In genomic region chr17:56910509-56911235, GRCh38 we compare ENCODE assay signal across 11 cellular contexts. TPM values are rescaled to one million over a fixed set of nuclear protein-coding genes. Genes with fewer than 3 reads are reported as not detected.
DNase-seq lines count a peak whose midpoint lies in the region; ATAC-seq, FAIRE-seq and TF ChIP-seq lines count a peak whose summit lies in the region.
"Had no signal": no experiment of that assay in that cellular context is flagged by ENCODE, and none has a peak within 500 bp of the region (broad histone marks: within the 10 kb centered on the region; RNA-seq: fewer than 3 reads in every experiment).

No MANE protein-coding gene starts in this region.

- H3K9ac ChIP-seq in HepG2 (ENCODE audit: insufficient read depth, low read depth, low read length), result peak overlapping the region; percentile 37; the same call in 1 of the 2 replicates

- H3K4me1 ChIP-seq in HepG2 (ENCODE audit: insufficient read depth, low read length) (peaks cover 46% of the 10 kb centered on the region), thymus (ENCODE audit: control insufficient read depth, insufficient read depth, low read length) (peaks cover 43% of the 10 kb centered on the region)

- H3K4me3 ChIP-seq in HepG2 (replicated peaks in 1 of 3; ENCODE audit: insufficient read depth in 1 of 3, low read depth in 2 of 3, low read length in 3 of 3), result peak overlapping the region in 2 of 3 experiments; percentile 17 to 50; a peak in 2 of 6 replicates
- H3K4me3 ChIP-seq in thymus (ENCODE audit: low read length), result no peak overlapping the region

- WGBS in HepG2 (ENCODE audit: low lambda C conversion rate), result 81% methylated on average over 5 of the region's 7 CpGs
- WGBS in thymus, result 83% methylated on average over 7 of the region's 7 CpGs

- TF ChIP-seq RAD21 in HepG2 (CRISPR knock-in tag; IDR thresholded peaks at IDR 0.05), result no peak

- TF ChIP-seq CTCF in activated CD8-positive, alpha-beta T cell treated with anti-CD3 and anti-CD28 coated beads for 36 hours (IDR thresholded peaks at IDR 0.05), result no peak
- TF ChIP-seq CTCF in HepG2 (CRISPR knock-in tag; IDR thresholded peaks at IDR 0.05), result no peak

- no peaks in the 10 kb centered on the region for H3K9me3 Mint-ChIP-seq in activated CD8-positive, alpha-beta memory T cell treated with anti-CD3 and anti-CD28 coated beads, Interleukin-2, amount 10 ng/mL, durations not matched to agents 7 days and 5 days (ENCODE audit: low read depth)
- H3K9me3 Mint-ChIP-seq in activated CD8-positive, alpha-beta T cell treated with anti-CD3 and anti-CD28 coated beads for 36 hours, result no peaks in the 10 kb centered on the region

- POLR2A ChIA-PET in activated CD8-positive, alpha-beta T cell treated with anti-CD3 and anti-CD28 coated beads for 36 hours (lab: Charles Lee), result interaction anchor here (0.8 to 1.6 kb wide), 5 partner anchors 15 to 77 kb away, joined by 3 to 4 read pairs (median 3); partner anchors contain the start of genes C17orf67 and DGKE
- POLR2A ChIA-PET in HepG2 (lab: Yijun Ruan, JAX), result interaction anchor here (1.7 kb wide), 1 partner anchor 9 kb away, joined by 4 read pairs; no protein-coding TSS in a partner anchor

- peak overlapping the region; percentile 98 for H3K4me3 Mint-ChIP-seq in activated CD8-positive, alpha-beta memory T cell treated with anti-CD3 and anti-CD28 coated beads, Interleukin-2, amount 10 ng/mL, durations not matched to agents 7 days and 5 days
- peak overlapping the region; percentile 100 for H3K4me3 Mint-ChIP-seq in activated CD8-positive, alpha-beta T cell treated with anti-CD3 and anti-CD28 coated beads for 36 hours

- intact Hi-C loops in activated CD8-positive, alpha-beta T cell treated with anti-CD3 and anti-CD28 coated beads for 36 hours (cut with micrococcal nuclease), result no loop called here
- intact Hi-C loops in HepG2 (cut with micrococcal nuclease; ENCODE audit: unreplicated experiment), result no loop called here

- H3K27me3 ChIP-seq in HepG2 (ENCODE audit: control insufficient read depth in 1 of 2, insufficient read depth in 2 of 2, low read length in 2 of 2) (no peaks in the 10 kb centered on the region; a peak in 1 of 5 replicates), thymus (ENCODE audit: control insufficient read depth, insufficient read depth) (no peaks in the 10 kb centered on the region)

- in situ Hi-C loops in HepG2 (cut with HindIII; ENCODE audit: extremely low pct_ligation_motif_present, low pct_unique_long_range_greater_than_20kb), result no loop called here

- FAIRE-seq in HepG2 (lab: Jason Lieb, UNC), result no peak

- DNase-seq in activated CD8-positive, alpha-beta memory T cell treated with anti-CD3 and anti-CD28 coated beads, Interleukin-2, amount 10 ng/mL, durations not matched to agents 7 days and 5 days, result no peak
- no peak for DNase-seq in activated CD8-positive, alpha-beta memory T cell treated with anti-CD3 and anti-CD28 coated beads for 24 hours
- no peak for DNase-seq in activated CD8-positive, alpha-beta T cell treated with anti-CD3 and anti-CD28 coated beads for 36 hours
- DNase-seq in HepG2 (ENCODE audit: low spot score) (no peak), NCI-H1694 (lab: John Stamatoyannopoulos, UW) (no peak), substantia nigra (lab: John Stamatoyannopoulos, UW) (no peak)
- DNase-seq in effector CD8-positive, alpha-beta T cell (lab: John Stamatoyannopoulos, UW), result no peak
- DNase-seq: ACHN; central memory CD4-positive, alpha-beta T cell had no signal

- H3K36me3 ChIP-seq in HepG2 (replicated peaks in 1 of 2; ENCODE audit: control insufficient read depth in 1 of 2, insufficient read depth in 2 of 2, low read length in 2 of 2), result peaks cover 19 to 35% of the 10 kb centered on the region in 2 experiments
- peaks cover 23% of the 10 kb centered on the region for H3K36me3 ChIP-seq in thymus (ENCODE audit: control insufficient read depth, insufficient read depth)

- peak overlapping the region; percentile 69 for H3K4me2 ChIP-seq in HepG2 (ENCODE audit: low read depth, low read length)

- no TSS peak for BruUV-seq in HepG2 (replicated peaks; lab: Mats Ljungman, UMichigan)

- no peak for TF ChIP-seq POLR2A in HepG2 (IDR thresholded peaks at IDR 0.05; ENCODE audit: insufficient read depth in 1 of 2, low read depth in 2 of 2, low read length in 2 of 2)

- peak overlapping the region; percentile 57 for H3K27ac Mint-ChIP-seq in activated CD8-positive, alpha-beta memory T cell treated with anti-CD3 and anti-CD28 coated beads, Interleukin-2, amount 10 ng/mL, durations not matched to agents 7 days and 5 days
- peak overlapping the region; percentile 30 for H3K27ac Mint-ChIP-seq in activated CD8-positive, alpha-beta T cell treated with anti-CD3 and anti-CD28 coated beads for 36 hours

- H4K20me1 ChIP-seq in HepG2 (ENCODE audit: insufficient read depth, low read length), result peaks cover 19% of the 10 kb centered on the region

- no peaks in the 10 kb centered on the region for H3K27me3 Mint-ChIP-seq in activated CD8-positive, alpha-beta memory T cell treated with anti-CD3 and anti-CD28 coated beads, Interleukin-2, amount 10 ng/mL, durations not matched to agents 7 days and 5 days
- H3K27me3 Mint-ChIP-seq in activated CD8-positive, alpha-beta T cell treated with anti-CD3 and anti-CD28 coated beads for 36 hours, result no peaks in the 10 kb centered on the region

- H2AFZ ChIP-seq in HepG2 (ENCODE audit: low read length), result no peak overlapping the region

- peaks cover 49% of the 10 kb centered on the region for H3K79me2 ChIP-seq in HepG2 (ENCODE audit: insufficient read depth, low read length)

- H3K4me1 Mint-ChIP-seq in activated CD8-positive, alpha-beta memory T cell treated with anti-CD3 and anti-CD28 coated beads, Interleukin-2, amount 10 ng/mL, durations not matched to agents 7 days and 5 days, result peaks cover 64% of the 10 kb centered on the region
- peaks cover 46% of the 10 kb centered on the region for H3K4me1 Mint-ChIP-seq in activated CD8-positive, alpha-beta T cell treated with anti-CD3 and anti-CD28 coated beads for 36 hours (ENCODE audit: low read depth)

- H3K9me3 ChIP-seq in HepG2 (ENCODE audit: low read length), result no peaks in the 10 kb centered on the region
- no peaks in the 10 kb centered on the region for H3K9me3 ChIP-seq in thymus (ENCODE audit: control insufficient read depth)

- CTCF ChIA-PET in activated CD8-positive, alpha-beta memory T cell treated with anti-CD3 and anti-CD28 coated beads, Interleukin-2, amount 10 ng/mL, durations not matched to agents 7 days and 5 days (lab: Charles Lee), result interaction anchor here (0.9 kb wide), 1 partner anchor 77 kb away, joined by 3 read pairs; the partner anchor contains the start of genes C17orf67 and DGKE
- CTCF ChIA-PET in activated CD8-positive, alpha-beta T cell treated with anti-CD3 and anti-CD28 coated beads for 36 hours (lab: Charles Lee), result interaction anchor here (1.2 to 2.9 kb wide), 3 partner anchors 18 to 91 kb away, joined by 3 to 8 read pairs (median 4); no protein-coding TSS in a partner anchor
- CTCF ChIA-PET in HepG2 (lab: Yijun Ruan, JAX; ENCODE audit: low intra/inter-chr PET ratio, low total read pairs), result no interaction called here

- TF ChIP-seq EP300 in HepG2 (IDR thresholded peaks at IDR 0.05; ENCODE audit: low read depth in 2 of 2, low read length in 2 of 2) (no peak), HepG2 (CRISPR knock-in tag; IDR thresholded peaks at IDR 0.05; ENCODE audit: borderline replicate concordance) (no peak)

- H3K27ac ChIP-seq in HepG2 (ENCODE audit: extremely low read length, insufficient read depth, low read length) (peak overlapping the region; percentile 52), thymus (ENCODE audit: low read depth) (peak overlapping the region; percentile 34), substantia nigra (ENCODE audit: low read depth, low read length, poor library complexity, severe bottlenecking) (no peak overlapping the region)

- no peak for ATAC-seq in activated CD8-positive, alpha-beta memory T cell treated with anti-CD3 and anti-CD28 coated beads, Interleukin-2, amount 10 ng/mL, durations not matched to agents 7 days and 5 days
- ATAC-seq in activated CD8-positive, alpha-beta T cell treated with anti-CD3 and anti-CD28 coated beads for 36 hours, result no peak
- no peak for ATAC-seq in HepG2
- ATAC-seq: HCT116 had no signal

- H3K36me3 Mint-ChIP-seq in activated CD8-positive, alpha-beta memory T cell treated with anti-CD3 and anti-CD28 coated beads, Interleukin-2, amount 10 ng/mL, durations not matched to agents 7 days and 5 days, result peaks cover 64% of the 10 kb centered on the region
- peaks cover 58% of the 10 kb centered on the region for H3K36me3 Mint-ChIP-seq in activated CD8-positive, alpha-beta T cell treated with anti-CD3 and anti-CD28 coated beads for 36 hours (ENCODE audit: low read depth)

RNA-seq across cellular contexts. Expression of gene TRIM25, which starts 3.2 kb away (rescaled TPM):
- total RNA-seq in activated CD8-positive, alpha-beta memory T cell treated with anti-CD3 and anti-CD28 coated beads, Interleukin-2, amount 10 ng/mL, durations not matched to agents 7 days and 5 days, result 100 to 1,000 TPM; 166 to 227 TPM
- total RNA-seq in activated CD8-positive, alpha-beta T cell treated with anti-CD3 and anti-CD28 coated beads for 36 hours, result 10 to 100 TPM; 94.2 to 95.6 TPM
- total RNA-seq in HepG2 (2016; rRNA removed; fragmentation: Illumina TruSeq; extraction: Trizol), result 38.3 and 42.2 TPM in 2 replicates
- 11.5 and 12.7 TPM in 2 replicates for total RNA-seq in HepG2 (2016; cell fraction: cytosol; rRNA removed; fragmentation: Illumina TruSeq; extraction: Trizol; ENCODE audit: low read depth)
- total RNA-seq in HepG2 (2016; cell fraction: insoluble cytoplasmic fraction; rRNA removed; fragmentation: Illumina TruSeq; extraction: Trizol), result 30.2 and 40.2 TPM in 2 replicates
- total RNA-seq in HepG2 (2016; cell fraction: membrane; rRNA removed; fragmentation: Illumina TruSeq; extraction: Trizol), result 13.6 and 14.8 TPM in 2 replicates
- total RNA-seq in HepG2 (2016; cell fraction: nucleus; rRNA removed; fragmentation: Illumina TruSeq; extraction: Trizol), result 60.9 and 76.8 TPM in 2 replicates
- polyA plus RNA-seq in HepG2 (2011; rRNA removed) (30.8 and 37.6 TPM in 2 replicates), thymus (14.9 TPM)
- 17.8 and 19.0 TPM in 2 replicates for polyA plus RNA-seq in HepG2 (2011; cell fraction: cytosol; rRNA removed)
- 100 and 122 TPM in 2 replicates for polyA plus RNA-seq in HepG2 (2011; cell fraction: nucleus; rRNA removed)
- polyA plus RNA-seq in HepG2 (2012), result 34.2 and 35.8 TPM in 2 replicates
- polyA plus RNA-seq in HepG2 (2016; cell fraction: cytosol; fragmentation: Illumina TruSeq; extraction: Trizol; ENCODE audit: low read depth), result 1.8 and 2.0 TPM in 2 replicates
- 32.0 and 43.7 TPM in 2 replicates for polyA plus RNA-seq in HepG2 (2016; cell fraction: insoluble cytoplasmic fraction; fragmentation: Illumina TruSeq; extraction: Trizol; ENCODE audit: low read depth)
- polyA plus RNA-seq in HepG2 (2016; cell fraction: membrane; fragmentation: Illumina TruSeq; extraction: Trizol; ENCODE audit: low read depth), result 5.0 and 6.2 TPM in 2 replicates
- polyA plus RNA-seq in HepG2 (2016; cell fraction: nucleus; fragmentation: Illumina TruSeq; extraction: Trizol; ENCODE audit: insufficient read depth, low read depth), result 104 and 121 TPM in 2 replicates
- 51.6 and 77.7 TPM in 2 replicates for polyA minus RNA-seq in HepG2 (2011; rRNA and poly(A)+ RNA removed; ENCODE audit: low replicate concordance)
- polyA minus RNA-seq in HepG2 (2011; cell fraction: cytosol; rRNA and poly(A)+ RNA removed), result 27.8 and 28.2 TPM in 2 replicates
- polyA minus RNA-seq in HepG2 (2011; cell fraction: nucleus; rRNA and poly(A)+ RNA removed), result 64.4 and 71.0 TPM in 2 replicates

RNA-seq across cellular contexts. Expression of gene COIL, which starts 50.2 kb away (rescaled TPM):
- 10 to 100 TPM; 16.6 to 21.3 TPM for total RNA-seq in activated CD8-positive, alpha-beta memory T cell treated with anti-CD3 and anti-CD28 coated beads, Interleukin-2, amount 10 ng/mL, durations not matched to agents 7 days and 5 days
- total RNA-seq in activated CD8-positive, alpha-beta T cell treated with anti-CD3 and anti-CD28 coated beads for 36 hours, result 10 to 100 TPM; 19.5 to 20.8 TPM
- total RNA-seq in HepG2 (2016; rRNA removed; fragmentation: Illumina TruSeq; extraction: Trizol), result 29.4 and 39.0 TPM in 2 replicates
- total RNA-seq in HepG2 (2016; cell fraction: cytosol; rRNA removed; fragmentation: Illumina TruSeq; extraction: Trizol; ENCODE audit: low read depth), result 6.3 and 7.1 TPM in 2 replicates
- total RNA-seq in HepG2 (2016; cell fraction: insoluble cytoplasmic fraction; rRNA removed; fragmentation: Illumina TruSeq; extraction: Trizol), result 30.1 and 39.1 TPM in 2 replicates
- 15.5 and 19.2 TPM in 2 replicates for total RNA-seq in HepG2 (2016; cell fraction: membrane; rRNA removed; fragmentation: Illumina TruSeq; extraction: Trizol)
- total RNA-seq in HepG2 (2016; cell fraction: nucleus; rRNA removed; fragmentation: Illumina TruSeq; extraction: Trizol), result 22.5 and 22.8 TPM in 2 replicates
- 5.7 and 8.1 TPM in 2 replicates for polyA plus RNA-seq in HepG2 (2011; rRNA removed)
- polyA plus RNA-seq in HepG2 (2011; cell fraction: cytosol; rRNA removed), result 3.4 and 4.6 TPM in 2 replicates
- polyA plus RNA-seq in HepG2 (2011; cell fraction: nucleus; rRNA removed), result 4.1 and 5.2 TPM in 2 replicates
- 9.5 and 14.7 TPM in 2 replicates for polyA plus RNA-seq in HepG2 (2012)
- 3.3 and 3.7 TPM in 2 replicates for polyA plus RNA-seq in HepG2 (2016; cell fraction: cytosol; fragmentation: Illumina TruSeq; extraction: Trizol; ENCODE audit: low read depth)
- 35.9 and 36.8 TPM in 2 replicates for polyA plus RNA-seq in HepG2 (2016; cell fraction: insoluble cytoplasmic fraction; fragmentation: Illumina TruSeq; extraction: Trizol; ENCODE audit: low read depth)
- 6.7 and 7.4 TPM in 2 replicates for polyA plus RNA-seq in HepG2 (2016; cell fraction: membrane; fragmentation: Illumina TruSeq; extraction: Trizol; ENCODE audit: low read depth)
- polyA plus RNA-seq in HepG2 (2016; cell fraction: nucleus; fragmentation: Illumina TruSeq; extraction: Trizol; ENCODE audit: insufficient read depth, low read depth), result 29.1 and 29.2 TPM in 2 replicates
- polyA minus RNA-seq in HepG2 (2011; rRNA and poly(A)+ RNA removed; ENCODE audit: low replicate concordance), result 4.9 and 6.4 TPM in 2 replicates
- polyA minus RNA-seq in HepG2 (2011; cell fraction: cytosol; rRNA and poly(A)+ RNA removed), result 3.8 and 4.4 TPM in 2 replicates
- polyA minus RNA-seq in HepG2 (2011; cell fraction: nucleus; rRNA and poly(A)+ RNA removed), result 9.0 and 10.3 TPM in 2 replicates
- polyA plus RNA-seq in thymus, result 14.3 TPM
